9 cellular contexts compared by ENCODE assay signal in the genomic region with DNA sequence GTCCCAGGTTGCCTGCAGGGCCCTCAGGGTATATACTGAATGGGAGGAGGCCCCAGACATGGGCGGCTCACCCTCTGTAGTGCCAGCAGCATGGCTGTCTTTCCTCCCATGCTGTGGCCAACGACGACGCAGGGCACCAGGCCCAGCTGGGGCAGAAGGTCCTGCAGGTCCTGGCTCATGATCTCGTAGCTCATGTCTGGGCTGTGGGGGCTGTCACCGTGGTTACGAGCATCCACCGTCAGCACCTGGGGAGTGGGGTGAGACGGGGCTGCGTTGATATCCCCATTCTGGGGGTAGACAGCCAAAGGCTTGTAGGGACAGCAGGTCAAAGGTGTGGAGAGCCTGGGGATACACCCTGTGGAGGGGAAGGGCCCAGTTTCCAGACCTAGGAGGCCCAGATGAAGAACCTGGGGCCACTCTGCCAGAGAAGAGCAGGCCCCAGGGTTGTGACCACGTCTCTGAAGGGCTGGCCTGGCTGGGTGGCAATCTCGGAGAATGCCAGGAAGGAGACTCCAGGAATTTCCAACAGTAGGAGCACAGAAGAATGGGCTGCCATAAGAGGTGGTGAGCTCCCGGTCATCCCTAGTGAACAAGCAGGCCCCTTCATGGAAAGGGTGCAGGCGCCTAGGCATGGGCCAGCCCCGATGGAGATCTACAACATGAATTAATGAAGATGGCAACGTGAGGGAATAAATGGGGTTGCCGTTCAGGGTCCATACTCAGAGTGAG. TPM values are rescaled to one million over a fixed set of nuclear protein-coding genes. Genes with fewer than 3 reads are reported as not detected.
DNase-seq lines count a peak whose midpoint lies in the region; TF ChIP-seq lines count a peak whose summit lies in the region.
"Had no signal": no experiment of that assay in that cellular context is flagged by ENCODE, and none has a peak within 500 bp of the region (broad histone marks: within the 10 kb centered on the region; RNA-seq: fewer than 3 reads in every experiment).

No MANE protein-coding gene starts in this region.

- no peaks in the 10 kb centered on the region for H3K27me3 ChIP-seq in brain microvascular endothelial cell (replicated peaks)
- no peaks in the 10 kb centered on the region for H3K27me3 ChIP-seq in uterus

- no peak for TF ChIP-seq CTCF in brain microvascular endothelial cell (IDR thresholded peaks at IDR 0.05; ENCODE audit: low read depth, low read length, missing control alignments)
- TF ChIP-seq CTCF in mesothelial cell of epicardium (IDR thresholded peaks at IDR 0.05; ENCODE audit: unreplicated experiment), result no peak
- no peak for TF ChIP-seq CTCF in uterus (IDR thresholded peaks at IDR 0.05)

- peaks cover 0 to 3% of the 10 kb centered on the region in 2 donors for H3K4me1 ChIP-seq in uterus

- peak overlapping the region; percentile 85 for H3K4me3 Mint-ChIP-seq in mesothelial cell of epicardium

- in situ Hi-C loops in brain microvascular endothelial cell (cut with HindIII; ENCODE audit: low pct_ligation_motif_present, low sequenced_read_pairs), result no loop called here

- no peak for TF ChIP-seq POLR2A in uterus (IDR thresholded peaks at IDR 0.05)

- H3K9me3 ChIP-seq in uterus, result no peaks in the 10 kb centered on the region

- H3K9me3 Mint-ChIP-seq in mesothelial cell of epicardium, result no peaks in the 10 kb centered on the region

- H3K4me3 ChIP-seq in brain microvascular endothelial cell (ENCODE audit: low read depth, low read length) (peak overlapping the region; percentile 83), uterus (peak overlapping the region; percentile 57 to 67)

- peaks cover 24% of the 10 kb centered on the region for H3K4me1 Mint-ChIP-seq in mesothelial cell of epicardium

- peak overlapping the region; percentile 96 for H3K27ac Mint-ChIP-seq in mesothelial cell of epicardium

- peaks cover 10% of the 10 kb centered on the region for H3K27me3 Mint-ChIP-seq in mesothelial cell of epicardium (ENCODE audit: low read depth)

- DNase-seq in stimulated activated CD4-positive, alpha-beta T cell treated with anti-CD3 and anti-CD28 coated beads, Interleukin-1b, Interleukin-23, amount 100 ng/mL, for 48 hours, result peak; percentile 2
- no peak for DNase-seq in stimulated activated CD4-positive, alpha-beta T cell treated with anti-CD3 and anti-CD28 coated beads, Interleukin-4, amount 100 ng/mL, for 1 hour
- DNase-seq in brain microvascular endothelial cell (no peak), mesothelial cell of epicardium (ENCODE audit: low spot score in 2 of 2, unreplicated experiment in 2 of 2) (no peak), uterus (no peak), germinal center (ENCODE audit: low spot score) (no peak), NCI-H187 (lab: John Stamatoyannopoulos, UW) (no peak), SHP77 (lab: John Stamatoyannopoulos, UW) (no peak)

- H3K27ac ChIP-seq in brain microvascular endothelial cell, result no peak overlapping the region
- peak overlapping the region; percentile 18 to 94 for H3K27ac ChIP-seq in uterus

- intact Hi-C loops in uterus (cut with DNase I; ENCODE audit: low total_unique reads), result no loop called here

- peaks cover 2% of the 10 kb centered on the region for H3K36me3 Mint-ChIP-seq in mesothelial cell of epicardium

- H3K36me3 ChIP-seq in brain microvascular endothelial cell (replicated peaks) (no peaks in the 10 kb centered on the region), uterus (no peaks in the 10 kb centered on the region)

RNA-seq across cellular contexts. Expression of gene ABHD11, which starts 0.9 kb away (rescaled TPM):
- total RNA-seq in mesothelial cell of epicardium (33.9 to 40.7 TPM (median 35.2 TPM) in 3 replicates), uterus (10 to 100 TPM in 2 of 4 donors, 1 to 10 TPM in 2; 4.4 to 14.1 (median 7.7) TPM)

RNA-seq across cellular contexts. Expression of gene STX1A, which starts 18.2 kb away (rescaled TPM):
- total RNA-seq in mesothelial cell of epicardium, result 12.5 to 15.5 TPM (median 13.2 TPM) in 3 replicates
- total RNA-seq in uterus, result 10 to 100 TPM in 2 of 4 donors, 1 to 10 TPM in 2; 2.3 to 19.1 (median 11.0) TPM

RNA-seq across cellular contexts. Expression of gene CLDN3, which starts 32.4 kb away (rescaled TPM):
- 10.5 to 11.0 TPM (median 10.6 TPM) in 3 replicates for total RNA-seq in mesothelial cell of epicardium
- total RNA-seq in uterus, result 10 to 100 TPM in 1 of 4 donors, under 1 TPM in 2, not detected in 1; 0.51 to 15.1 (median 0.88) TPM
- total RNA-seq: LHCN-M2 had no signal

RNA-seq across cellular contexts. Expression of gene BUD23, which starts 54.3 kb away (rescaled TPM):
- total RNA-seq in mesothelial cell of epicardium (64.2 to 70.2 TPM (median 69.1 TPM) in 3 replicates), uterus (10 to 100 TPM; 12.4 to 54.6 (median 31.5) TPM)

RNA-seq across cellular contexts. Expression of gene DNAJC30, which starts 54.4 kb away (rescaled TPM):
- total RNA-seq in mesothelial cell of epicardium (13.1 to 14.8 TPM (median 14.6 TPM) in 3 replicates), uterus (10 to 100 TPM in 1 of 4 donors, 1 to 10 TPM in 2, under 1 TPM in 1; 0.29 to 14.1 (median 3.3) TPM)
